1 cellular context compared by ENCODE assay signal in the genomic region with DNA sequence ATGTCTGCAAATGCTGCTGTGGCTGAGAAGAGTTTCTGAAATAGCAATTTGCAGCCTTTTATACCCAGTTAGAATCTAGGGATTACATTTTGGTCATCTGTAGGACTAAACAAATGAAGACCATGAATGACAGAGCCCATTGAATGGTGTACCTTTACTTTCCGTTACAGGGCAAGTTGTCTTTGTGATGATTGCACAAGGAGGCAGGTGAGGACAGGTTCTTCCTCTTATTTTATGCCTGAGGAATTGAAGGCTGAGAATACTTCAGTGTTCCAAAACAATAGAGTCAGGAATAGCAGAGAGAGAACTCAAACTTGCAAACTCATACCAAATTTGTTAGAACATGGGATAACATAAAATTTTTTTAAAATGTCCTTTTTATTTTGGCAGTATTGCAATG.
TF ChIP-seq lines count a peak whose summit lies in the region.

No MANE protein-coding gene starts in this region.

TF ChIP-seq in H1, 55 proteins besides CTCF, POLR2A, EP300 and RAD21:
- TF ChIP-seq CHD2 (IDR thresholded peaks at IDR 0.05; ENCODE audit: low read length) (no peak), HDAC6 (IDR thresholded peaks at IDR 0.05; ENCODE audit: low read depth, low read length) (no peak), CTBP2 (IDR thresholded peaks at IDR 0.05; ENCODE audit: borderline replicate concordance, insufficient read depth, insufficient read length, low read length) (no peak), ZNF274 (IDR thresholded peaks at IDR 0.05; ENCODE audit: borderline replicate concordance, extremely low read depth, low read length) (no peak), CEBPB (IDR thresholded peaks at IDR 0.05; ENCODE audit: low read depth, low read length) (no peak), NANOG (IDR thresholded peaks at IDR 0.05; ENCODE audit: insufficient read depth, low read depth, low read length, poor library complexity, severe bottlenecking) (no peak), RXRA (IDR thresholded peaks at IDR 0.05; ENCODE audit: insufficient read depth, low read depth, low read length) (no peak), RNF2 (IDR thresholded peaks at IDR 0.05; ENCODE audit: borderline replicate concordance, low read depth, low read length, missing control alignments, poor library complexity, severe bottlenecking) (no peak), CBX8 (IDR thresholded peaks at IDR 0.05; ENCODE audit: borderline replicate concordance, low read depth, low read length) (no peak), JUN (IDR thresholded peaks at IDR 0.05; ENCODE audit: low read depth, low read length) (no peak), MAX (IDR thresholded peaks at IDR 0.05) (no peak)
- TF ChIP-seq, protein P1, sequence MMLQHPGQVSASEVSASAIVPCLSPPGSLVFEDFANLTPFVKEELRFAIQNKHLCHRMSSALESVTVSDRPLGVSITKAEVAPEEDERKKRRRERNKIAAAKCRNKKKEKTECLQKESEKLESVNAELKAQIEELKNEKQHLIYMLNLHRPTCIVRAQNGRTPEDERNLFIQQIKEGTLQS (IDR thresholded peaks at IDR 0.05; ENCODE audit: insufficient read depth, low read depth, low read length) = no peak
TF ChIP-seq in H1: peak in this region for 0.
